ENCODE assay signal across 2 cellular contexts in genomic region chr7:56066376-56066775, GRCh38. TPM values are rescaled to one million over a fixed set of nuclear protein-coding genes. Genes with fewer than 3 reads are reported as not detected.
"Had no signal": no experiment of that assay in that cellular context is flagged by ENCODE, and none has a peak within 500 bp of the region (broad histone marks: within the 10 kb centered on the region; RNA-seq: fewer than 3 reads in every experiment).

No MANE protein-coding gene starts in this region.

RNA-seq across cellular contexts. Expression of gene PHKG1, which starts 26.4 kb away (rescaled TPM):
- total RNA-seq: astrocyte, epithelial cell of proximal tubule had no signal

RNA-seq across cellular contexts. Expression of gene CHCHD2, which starts 39.9 kb away (rescaled TPM):
- total RNA-seq: astrocyte had no signal
